Comparison of ENCODE assay signal across 8 cellular contexts in genomic region chr19:11699931-11700794, GRCh38. TPM values are rescaled to one million over a fixed set of nuclear protein-coding genes. Genes with fewer than 3 reads are reported as not detected.
A peak's percentile ranks its signal among the peaks of the same experiment; 100 is the strongest.
DNase-seq lines count a peak whose midpoint lies in the region; ATAC-seq, FAIRE-seq and TF ChIP-seq lines count a peak whose summit lies in the region.
"Had no signal": no experiment of that assay in that cellular context is flagged by ENCODE, and none has a peak within 500 bp of the region (broad histone marks: within the 10 kb centered on the region; RNA-seq: fewer than 3 reads in every experiment).

No MANE protein-coding gene starts in this region.

- peaks cover 0 to 2% (median 0%) of the 10 kb centered on the region in 4 donors for H3K4me1 ChIP-seq in tibial nerve
- no peaks in the 10 kb centered on the region for H3K4me1 ChIP-seq in effector memory CD4-positive, alpha-beta T cell (ENCODE audit: control insufficient read depth, insufficient read depth, low read length, poor library complexity, severe bottlenecking)

- H3K4me3 ChIP-seq in tibial nerve: no peak overlapping the region
- no peak overlapping the region for H3K4me3 ChIP-seq in effector memory CD4-positive, alpha-beta T cell (ENCODE audit: insufficient read depth, low read depth, low read length, poor library complexity, severe bottlenecking)

- no peaks in the 10 kb centered on the region for H3K9me3 ChIP-seq in tibial nerve
- H3K9me3 ChIP-seq in effector memory CD4-positive, alpha-beta T cell (ENCODE audit: control insufficient read depth, low read length): no peaks in the 10 kb centered on the region

- ATAC-seq in HG02571 (IDR thresholded peaks at IDR 0.05; ENCODE audit: unreplicated experiment): no peak

- no peak overlapping the region for H3K27ac ChIP-seq in tibial nerve
- no peak overlapping the region for H3K27ac ChIP-seq in effector memory CD4-positive, alpha-beta T cell (ENCODE audit: insufficient read depth, low read length, poor library complexity, severe bottlenecking)

- no peaks in the 10 kb centered on the region for H3K36me3 ChIP-seq in tibial nerve
- H3K36me3 ChIP-seq in effector memory CD4-positive, alpha-beta T cell (ENCODE audit: control insufficient read depth, insufficient read depth, low read length): no peaks in the 10 kb centered on the region

- peak; percentile 89 for FAIRE-seq in TTC549 (lab: Jason Lieb, UNC)

- TF ChIP-seq POLR2A in tibial nerve (IDR thresholded peaks at IDR 0.05): no peak

- no peak for TF ChIP-seq EP300 in tibial nerve (IDR thresholded peaks at IDR 0.05)

- TF ChIP-seq CTCF in tibial nerve (IDR thresholded peaks at IDR 0.05): peak in 4 of 5 experiments; percentile 40 to 62 (median 54)

- 66 to 67% methylated on average over 6 of the region's 6 CpGs for WGBS in tibial nerve, 2 donors

- DNase-seq in EL (peak; percentile 28), KBM-7 (peak; percentile 46), hepatic stellate cell (ENCODE audit: low spot score) (peak; percentile 36), tibial nerve (ENCODE audit: low spot score in 2 of 2) (peak in 1 of 2 donors; percentile 9)
- DNase-seq in effector memory CD4-positive, alpha-beta T cell: no peak
- DNase-seq: activated B cell treated with CpG ODN at 0.5 μM for 24 hours had no signal

- in situ Hi-C loops in KBM-7 (cut with MboI; ENCODE audit: low pct_unique_long_range_greater_than_20kb, low sequenced_read_pairs): no loop called here

- H3K27me3 ChIP-seq in tibial nerve: no peaks in the 10 kb centered on the region
- H3K27me3 ChIP-seq in effector memory CD4-positive, alpha-beta T cell (replicated peaks; ENCODE audit: control insufficient read depth, insufficient read depth, low read length, poor library complexity, severe bottlenecking): no peaks in the 10 kb centered on the region

RNA-seq across cellular contexts. Expression of gene ZNF823, which starts 38.6 kb away (rescaled TPM):
- 10 to 100 TPM in 2 of 4 donors, 1 to 10 TPM in 2; 8.1 to 16.5 (median 10.0) TPM for total RNA-seq in tibial nerve

Comparison
In these comparisons a context has a peak if more than half of its experiments do, and no peak if none do; other contexts are left out.
1. DNase-seq: peak in EL (single experiment), KBM-7 (single experiment) and hepatic stellate cell (single experiment); none in effector memory CD4-positive, alpha-beta T cell (0 of 3).